7 cellular contexts compared by ENCODE assay signal in genomic region chr12:6925239-6925542, GRCh38. TPM values are rescaled to one million over a fixed set of nuclear protein-coding genes. Genes with fewer than 3 reads are reported as not detected.
DNase-seq lines count a peak whose midpoint lies in the region; ATAC-seq and TF ChIP-seq lines count a peak whose summit lies in the region.

No MANE protein-coding gene starts in this region.

- no peaks in the 10 kb centered on the region for H3K9me3 ChIP-seq in WERI-Rb-1 (ENCODE audit: severe bottlenecking)
- no peaks in the 10 kb centered on the region for H3K9me3 ChIP-seq in right cardiac atrium (ENCODE audit: control insufficient read depth, low read length)

- H3K36me3 ChIP-seq in WERI-Rb-1, result peaks cover 48% of the 10 kb centered on the region

- no peaks in the 10 kb centered on the region for H3K9me3 Mint-ChIP-seq in HFFc6

- ATAC-seq in right cardiac atrium, result no peak
- no peak for ATAC-seq in left colon
- ATAC-seq in GM18498 (IDR thresholded peaks at IDR 0.05; ENCODE audit: unreplicated experiment), result no peak

- H3K4me1 Mint-ChIP-seq in HFFc6 (ENCODE audit: low read depth), result peaks cover 48% of the 10 kb centered on the region

- H3K4me1 ChIP-seq in right cardiac atrium (ENCODE audit: control insufficient read depth, insufficient read depth, low read length), result peaks cover 18% of the 10 kb centered on the region

- peak overlapping the region; percentile 68 for H3K27ac ChIP-seq in WERI-Rb-1
- peak overlapping the region; percentile 100 for H3K27ac ChIP-seq in right cardiac atrium (ENCODE audit: low read length)
- peak overlapping the region in 20 of 21 experiments; percentile 88 to 99 (median 98) for H3K27ac ChIP-seq in skin epidermis

- 14% methylated on average over 1 of the region's 1 CpG for WGBS in right cardiac atrium

- H3K4me3 Mint-ChIP-seq in HFFc6, result peak overlapping the region; percentile 89

- TF ChIP-seq CTCF in HFFc6 (IDR thresholded peaks at IDR 0.05) (no peak), WERI-Rb-1 (IDR thresholded peaks at IDR 0.05; ENCODE audit: low read depth, low read length) (no peak)

- H3K36me3 Mint-ChIP-seq in HFFc6 (ENCODE audit: low read depth), result peaks cover 16% of the 10 kb centered on the region

- peaks cover 5% of the 10 kb centered on the region for H3K27me3 Mint-ChIP-seq in HFFc6 (ENCODE audit: insufficient read depth)

- H3K4me3 ChIP-seq in WERI-Rb-1 (ENCODE audit: low read depth, low read length) (no peak overlapping the region), right cardiac atrium (ENCODE audit: low read length) (no peak overlapping the region), skin epidermis (no peak overlapping the region)

- peak overlapping the region; percentile 99 for H3K27ac Mint-ChIP-seq in HFFc6

- H3K27me3 ChIP-seq in WERI-Rb-1 (ENCODE audit: insufficient read depth, low read depth, severe bottlenecking), result no peaks in the 10 kb centered on the region
- no peaks in the 10 kb centered on the region for H3K27me3 ChIP-seq in right cardiac atrium (ENCODE audit: control insufficient read depth, insufficient read depth)

- DNase-seq in HFFc6 (no peak), WERI-Rb-1 (no peak), right cardiac atrium (peak in 1 of 3 donors; percentile 75), pons (ENCODE audit: low spot score) (no peak), left colon (no peak)

- intact Hi-C loops in right cardiac atrium (cut with DNase I), result loop anchor here in 1 of 4 donors (2.0 kb wide), 1 partner anchor 44 kb away; no protein-coding TSS in a partner anchor
- intact Hi-C loops in left colon (cut with DNase I, micrococcal nuclease), result no loop called here

RNA-seq across cellular contexts. Expression of gene ATN1, which starts 2.6 kb away (rescaled TPM):
- 100 to 1,000 TPM in 4 of 6 experiments, 10 to 100 TPM in 2; 96.8 to 120 (median 107) TPM for total RNA-seq in HFFc6 (2021; fragmentation: NEBNext Ultra II Directional; extraction: Animal tissue kit (Norgen Biotek cat#: 25700))
- 10 to 100 TPM; 85.3 to 89.3 (median 88.6) TPM for total RNA-seq in right cardiac atrium
- 70.1 TPM for polyA plus RNA-seq in right cardiac atrium
- total RNA-seq in left colon, result 10 to 100 TPM; 64.6 to 78.9 TPM

RNA-seq across cellular contexts. Expression of gene ENO2, which starts 10.8 kb away (rescaled TPM):
- total RNA-seq in HFFc6 (2021; fragmentation: NEBNext Ultra II Directional; extraction: Animal tissue kit (Norgen Biotek cat#: 25700)), result 10 to 100 TPM; 18.9 to 26.9 (median 24.7) TPM
- total RNA-seq in right cardiac atrium (10 to 100 TPM; 29.6 to 42.1 (median 35.8) TPM), left colon (10 to 100 TPM in 1 of 2 donors, 1 to 10 TPM in 1; 3.1 to 10.9 TPM)
- polyA plus RNA-seq in right cardiac atrium, result 17.8 TPM

RNA-seq across cellular contexts. Expression of gene RNU7-1, which starts 18.4 kb away (rescaled TPM):
- not detected for total RNA-seq in HFFc6 (2021; fragmentation: NEBNext Ultra II Directional; extraction: Animal tissue kit (Norgen Biotek cat#: 25700))
- total RNA-seq in right cardiac atrium (not detected), left colon (not detected)
- not detected for polyA plus RNA-seq in right cardiac atrium

RNA-seq across cellular contexts. Expression of gene C12orf57, which starts 18.6 kb away (rescaled TPM):
- 100 to 1,000 TPM; 115 to 131 (median 123) TPM for total RNA-seq in HFFc6 (2021; fragmentation: NEBNext Ultra II Directional; extraction: Animal tissue kit (Norgen Biotek cat#: 25700))
- total RNA-seq in right cardiac atrium (100 to 1,000 TPM; 262 to 339 (median 272) TPM), left colon (100 to 1,000 TPM; 151 to 168 TPM)
- polyA plus RNA-seq in right cardiac atrium, result 441 TPM

RNA-seq across cellular contexts. Expression of gene LRRC23, which starts 20.6 kb away (rescaled TPM):
- total RNA-seq in HFFc6 (2021; fragmentation: NEBNext Ultra II Directional; extraction: Animal tissue kit (Norgen Biotek cat#: 25700)), result 1 to 10 TPM; 5.5 to 7.9 (median 6.6) TPM
- total RNA-seq in right cardiac atrium (10 to 100 TPM; 11.4 to 13.9 (median 12.1) TPM), left colon (1 to 10 TPM; 2.9 to 4.3 TPM)
- polyA plus RNA-seq in right cardiac atrium, result 15.0 TPM
